ENCODE assay signal across 16 cellular contexts in genomic region chr9:27303219-27303618, GRCh38. TPM values are rescaled to one million over a fixed set of nuclear protein-coding genes. Genes with fewer than 3 reads are reported as not detected.
DNase-seq lines count a peak whose midpoint lies in the region; FAIRE-seq and TF ChIP-seq lines count a peak whose summit lies in the region.
"Had no signal": no experiment of that assay in that cellular context is flagged by ENCODE, and none has a peak within 500 bp of the region (broad histone marks: within the 10 kb centered on the region; RNA-seq: fewer than 3 reads in every experiment).

No MANE protein-coding gene starts in this region.

- no peaks in the 10 kb centered on the region for H3K79me2 ChIP-seq in astrocyte (ENCODE audit: insufficient read depth, low read length)

- H3K27me3 Mint-ChIP-seq in astrocyte (ENCODE audit: low read depth, unreplicated experiment) = no peaks in the 10 kb centered on the region
- H3K27me3 Mint-ChIP-seq in CD8-positive, alpha-beta memory T cell = peaks cover 4 to 16% of the 10 kb centered on the region in 2 donors
- peaks cover 4% of the 10 kb centered on the region for H3K27me3 Mint-ChIP-seq in activated CD4-positive, alpha-beta memory T cell treated with anti-CD3 and anti-CD28 coated beads, Interleukin-2, amount 10 ng/mL, durations not matched to agents 7 days and 5 days

- no peaks in the 10 kb centered on the region for H3K36me3 ChIP-seq in astrocyte (ENCODE audit: insufficient read depth, low read length)
- H3K36me3 ChIP-seq in CD8-positive, alpha-beta memory T cell (ENCODE audit: insufficient read depth, low read length) = no peaks in the 10 kb centered on the region

- H3K27me3 ChIP-seq in astrocyte (ENCODE audit: insufficient read depth, low read length) = peaks cover 2% of the 10 kb centered on the region
- no peaks in the 10 kb centered on the region for H3K27me3 ChIP-seq in CD8-positive, alpha-beta memory T cell (ENCODE audit: insufficient read depth, low read length, poor library complexity, severe bottlenecking)

- H3K36me3 Mint-ChIP-seq in astrocyte (ENCODE audit: low read depth, unreplicated experiment) = no peaks in the 10 kb centered on the region
- no peaks in the 10 kb centered on the region for H3K36me3 Mint-ChIP-seq in CD8-positive, alpha-beta memory T cell
- no peaks in the 10 kb centered on the region for H3K36me3 Mint-ChIP-seq in activated CD4-positive, alpha-beta memory T cell treated with anti-CD3 and anti-CD28 coated beads, Interleukin-2, amount 10 ng/mL, durations not matched to agents 7 days and 5 days (ENCODE audit: low read depth)

- H3K4me1 ChIP-seq in astrocyte (ENCODE audit: insufficient read depth, low read length) = no peaks in the 10 kb centered on the region
- H3K4me1 ChIP-seq in CD8-positive, alpha-beta memory T cell (ENCODE audit: insufficient read depth, low read length) = no peaks in the 10 kb centered on the region

- H3K9ac ChIP-seq in astrocyte (ENCODE audit: low read length) = no peak overlapping the region

- no peak for TF ChIP-seq CTCF in astrocyte (IDR thresholded peaks at IDR 0.05; ENCODE audit: insufficient read depth, low read depth, low read length)

- DNase-seq in COLO829 (ENCODE audit: low spot score) (peak; percentile 6), M059J (ENCODE audit: low read depth) (peak; percentile 58), astrocyte (ENCODE audit: low read depth) (no peak), left kidney (ENCODE audit: low read depth, low spot score) (peak; percentile 12), DMS 273 treated with DMSO at 0.1 percent for 48 hours (lab: John Stamatoyannopoulos, UW) (no peak), DMS114 treated with DMSO at 0.1 percent for 48 hours (lab: John Stamatoyannopoulos, UW; ENCODE audit: unreplicated experiment) (no peak)
- no peak for DNase-seq in CD8-positive, alpha-beta memory T cell
- no peak for DNase-seq in activated CD4-positive, alpha-beta memory T cell treated with anti-CD3 and anti-CD28 coated beads, Interleukin-2, amount 10 ng/mL, durations not matched to agents 7 days and 5 days
- DNase-seq: HCEC 1CT; NCI-H1417 treated with DMSO at 0.1 percent for 48 hours; NCI-H82; stimulated activated naive CD4-positive, alpha-beta T cell treated with Interleukin-2 at 50 U/mL for 16 hours had no signal

- POLR2A ChIA-PET in CD8-positive, alpha-beta memory T cell (lab: Charles Lee) = no interaction called here
- POLR2A ChIA-PET in activated CD4-positive, alpha-beta memory T cell treated with anti-CD3 and anti-CD28 coated beads, Interleukin-2, amount 10 ng/mL, durations not matched to agents 7 days and 5 days (lab: Charles Lee) = no interaction called here

- H4K20me1 ChIP-seq in astrocyte (ENCODE audit: insufficient read depth, low read length) = no peaks in the 10 kb centered on the region

- H3K4me2 ChIP-seq in astrocyte (ENCODE audit: low read length) = peak overlapping the region; percentile 19

- CTCF ChIA-PET in CD8-positive, alpha-beta memory T cell (lab: Charles Lee) = no interaction called here
- CTCF ChIA-PET in activated CD4-positive, alpha-beta memory T cell treated with anti-CD3 and anti-CD28 coated beads, Interleukin-2, amount 10 ng/mL, durations not matched to agents 7 days and 5 days (lab: Charles Lee) = no interaction called here

- H3K27ac Mint-ChIP-seq in astrocyte (ENCODE audit: unreplicated experiment) = no peak overlapping the region
- no peak overlapping the region for H3K27ac Mint-ChIP-seq in CD8-positive, alpha-beta memory T cell
- H3K27ac Mint-ChIP-seq in activated CD4-positive, alpha-beta memory T cell treated with anti-CD3 and anti-CD28 coated beads, Interleukin-2, amount 10 ng/mL, durations not matched to agents 7 days and 5 days = no peak overlapping the region
- H3K27ac Mint-ChIP-seq: B cell had no signal

- H3K4me3 ChIP-seq in astrocyte (ENCODE audit: insufficient read depth, low read depth, low read length) = no peak overlapping the region
- H3K4me3 ChIP-seq in CD8-positive, alpha-beta memory T cell (ENCODE audit: low read length) = no peak overlapping the region
- H3K4me3 ChIP-seq: SK-N-MC had no signal

- H2AFZ ChIP-seq in astrocyte (ENCODE audit: low read depth, low read length) = no peak overlapping the region

- H3K27ac ChIP-seq in astrocyte (ENCODE audit: low read depth, low read length) = no peak overlapping the region
- no peak overlapping the region for H3K27ac ChIP-seq in CD8-positive, alpha-beta memory T cell (ENCODE audit: low read depth, low read length)
- H3K27ac ChIP-seq: SK-N-MC had no signal

- peaks cover 6% of the 10 kb centered on the region for H3K4me1 Mint-ChIP-seq in astrocyte (ENCODE audit: low read depth, unreplicated experiment)
- no peaks in the 10 kb centered on the region for H3K4me1 Mint-ChIP-seq in CD8-positive, alpha-beta memory T cell
- H3K4me1 Mint-ChIP-seq in activated CD4-positive, alpha-beta memory T cell treated with anti-CD3 and anti-CD28 coated beads, Interleukin-2, amount 10 ng/mL, durations not matched to agents 7 days and 5 days = no peaks in the 10 kb centered on the region
- H3K4me1 Mint-ChIP-seq: B cell had no signal

- H3K9me3 Mint-ChIP-seq in astrocyte (ENCODE audit: unreplicated experiment) = peaks cover 5% of the 10 kb centered on the region
- no peaks in the 10 kb centered on the region for H3K9me3 Mint-ChIP-seq in CD8-positive, alpha-beta memory T cell
- no peaks in the 10 kb centered on the region for H3K9me3 Mint-ChIP-seq in activated CD4-positive, alpha-beta memory T cell treated with anti-CD3 and anti-CD28 coated beads, Interleukin-2, amount 10 ng/mL, durations not matched to agents 7 days and 5 days

- no peak overlapping the region for H3K4me3 Mint-ChIP-seq in astrocyte (ENCODE audit: unreplicated experiment)
- no peak overlapping the region for H3K4me3 Mint-ChIP-seq in CD8-positive, alpha-beta memory T cell
- no peak overlapping the region for H3K4me3 Mint-ChIP-seq in activated CD4-positive, alpha-beta memory T cell treated with anti-CD3 and anti-CD28 coated beads, Interleukin-2, amount 10 ng/mL, durations not matched to agents 7 days and 5 days
- H3K4me3 Mint-ChIP-seq: B cell had no signal

- no peaks in the 10 kb centered on the region for H3K9me3 ChIP-seq in astrocyte (ENCODE audit: insufficient read depth, low read depth, low read length)
- no peaks in the 10 kb centered on the region for H3K9me3 ChIP-seq in CD8-positive, alpha-beta memory T cell (ENCODE audit: low read length)

- FAIRE-seq in astrocyte (lab: Jason Lieb, UNC) = no peak

RNA-seq across cellular contexts. Expression of gene EQTN, which starts 6.3 kb away (rescaled TPM):
- total RNA-seq in M059J (2014; rRNA removed; shearing (Covaris generic)) = not detected in 2 replicates
- total RNA-seq in astrocyte = not detected in 2 replicates
- total RNA-seq in CD8-positive, alpha-beta memory T cell = not detected
- polyA plus RNA-seq in CD8-positive, alpha-beta memory T cell = not detected
- total RNA-seq in activated CD4-positive, alpha-beta memory T cell treated with anti-CD3 and anti-CD28 coated beads, Interleukin-2, amount 10 ng/mL, durations not matched to agents 7 days and 5 days = not detected
- total RNA-seq: B cell, fibroblast of lung, G401 had no signal
- polyA plus RNA-seq: fibroblast of lung had no signal

Comparison
In these comparisons a context has a peak if more than half of its experiments do, and no peak if none do; other contexts are left out.
1. DNase-seq: peak in COLO829 (single experiment), M059J (single experiment) and left kidney (single experiment); none in astrocyte (single experiment), CD8-positive, alpha-beta memory T cell (0 of 5), activated CD4-positive, alpha-beta memory T cell treated with anti-CD3 and anti-CD28 coated beads, Interleukin-2, amount 10 ng/mL, durations not matched to agents 7 days and 5 days (single experiment), DMS 273 treated with DMSO at 0.1 percent for 48 hours (single experiment) and DMS114 treated with DMSO at 0.1 percent for 48 hours (single experiment).